ENCODE assay signal across 1 cellular context in the genomic region with DNA sequence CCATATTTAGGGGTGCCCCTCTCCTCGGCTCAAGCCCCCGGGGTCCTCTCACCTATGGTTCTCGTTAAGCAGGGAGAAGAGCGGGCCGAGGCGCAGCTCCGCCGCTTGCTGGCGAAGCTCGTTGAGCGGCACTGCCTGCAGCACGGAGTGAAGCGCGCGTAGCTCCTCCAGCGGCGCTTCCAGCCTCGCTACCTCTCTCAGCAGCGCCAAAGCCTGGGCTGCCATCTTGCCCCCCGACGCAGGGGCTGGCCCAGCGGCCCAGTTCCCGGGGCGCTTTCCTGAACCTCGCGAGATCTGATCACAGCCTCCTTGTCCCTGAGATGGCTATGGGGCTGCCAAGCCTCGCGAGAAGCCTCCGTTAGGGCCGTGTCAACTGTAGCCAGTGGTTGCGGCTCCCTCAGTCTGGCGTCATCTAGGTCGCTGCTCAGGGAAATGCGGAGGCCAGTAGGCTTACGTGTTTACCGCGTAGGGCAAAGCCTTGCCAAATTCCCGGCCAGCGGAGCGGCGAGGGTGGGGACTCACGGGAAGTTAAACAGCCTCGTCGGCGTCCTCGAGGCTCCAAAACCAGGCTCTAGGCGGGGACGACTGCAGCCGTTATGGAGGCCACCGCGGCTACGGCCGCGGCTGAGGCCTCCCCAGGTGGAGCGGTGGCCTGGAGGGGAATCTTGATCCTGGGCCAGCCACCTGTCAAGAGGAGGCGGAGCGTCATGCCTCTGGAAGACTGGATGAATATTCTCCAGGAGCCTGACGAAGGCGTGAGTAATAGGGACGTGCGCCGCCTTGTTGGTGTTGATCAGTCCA.
TF ChIP-seq lines count a peak whose summit lies in the region.

A gene (minus strand): TSS at position 238 of the 801 bp plus-strand sequence. CDS start 13 bp downstream, at position 225.

TF ChIP-seq in K562, 482 proteins besides CTCF, POLR2A, EP300 and RAD21 (continued from another document and continues in another):
- TF ChIP-seq SIRT6 (IDR thresholded peaks at IDR 0.05; ENCODE audit: low read depth, low read length) (no peak), ZNF384 (IDR thresholded peaks at IDR 0.05; ENCODE audit: low read depth, low read length) (peak; percentile 45), ARHGAP35 (IDR thresholded peaks at IDR 0.05; ENCODE audit: partially characterized antibody) (no peak), EZH2 (IDR thresholded peaks at IDR 0.05; ENCODE audit: borderline replicate concordance, low read depth, low read length) (no peak), ZNF354B (CRISPR knock-in tag; IDR thresholded peaks at IDR 0.05) (no peak), CHD2 (IDR thresholded peaks at IDR 0.05; ENCODE audit: low read depth, low read length) (peak; percentile 99), CHD4 (IDR thresholded peaks at IDR 0.05; ENCODE audit: insufficient read depth, insufficient replicate concordance, low read depth, low read length, poor library complexity, severe bottlenecking) (peak; percentile 48), CBFA2T2 (conservative IDR thresholded peaks at IDR 0.05) (no peak), RBM14 (IDR thresholded peaks at IDR 0.05; ENCODE audit: borderline replicate concordance, insufficient read depth, low read depth, low read length) (0 out of 2 replicates have a peak, but pooled peaks have one; percentile 91), POLR2AphosphoS2 (IDR thresholded peaks at IDR 0.05; ENCODE audit: low read length) (0 out of 2 replicates have a peak, but pooled peaks have one; percentile 29), TAL1 (IDR thresholded peaks at IDR 0.05) (no peak), SAP30 (IDR thresholded peaks at IDR 0.05; ENCODE audit: borderline replicate concordance, insufficient read depth, low read depth, low read length, poor library complexity, severe bottlenecking) (peak; percentile 90), POLR2B (IDR thresholded peaks at IDR 0.05; ENCODE audit: low read depth, partially characterized antibody) (no peak), HCFC1 (IDR thresholded peaks at IDR 0.05; ENCODE audit: low read depth, low read length) (peak; percentile 68), HDAC3 (IDR thresholded peaks at IDR 0.05; ENCODE audit: borderline replicate concordance, partially characterized antibody) (no peak), ILF3 (IDR thresholded peaks at IDR 0.05; ENCODE audit: borderline replicate concordance) (no peak), MXI1 (IDR thresholded peaks at IDR 0.05; ENCODE audit: low read depth, low read length) (peak; percentile 94; the same call in 1 of the 2 replicates), KHSRP (IDR thresholded peaks at IDR 0.05) (no peak), RBM15 (IDR thresholded peaks at IDR 0.05; ENCODE audit: insufficient read depth, low read length) (no peak), ZNF780A (CRISPR knock-in tag; IDR thresholded peaks at IDR 0.05) (no peak), ZNF165 (CRISPR knock-in tag; IDR thresholded peaks at IDR 0.05; ENCODE audit: borderline replicate concordance) (no peak), TARDBP (IDR thresholded peaks at IDR 0.05) (no peak), ARID1B (IDR thresholded peaks at IDR 0.05) (no peak), GTF2F1 (IDR thresholded peaks at IDR 0.05; ENCODE audit: low read depth, low read length) (peak; percentile 68; the same call in 1 of the 2 replicates)
- TF ChIP-seq, protein P1, sequence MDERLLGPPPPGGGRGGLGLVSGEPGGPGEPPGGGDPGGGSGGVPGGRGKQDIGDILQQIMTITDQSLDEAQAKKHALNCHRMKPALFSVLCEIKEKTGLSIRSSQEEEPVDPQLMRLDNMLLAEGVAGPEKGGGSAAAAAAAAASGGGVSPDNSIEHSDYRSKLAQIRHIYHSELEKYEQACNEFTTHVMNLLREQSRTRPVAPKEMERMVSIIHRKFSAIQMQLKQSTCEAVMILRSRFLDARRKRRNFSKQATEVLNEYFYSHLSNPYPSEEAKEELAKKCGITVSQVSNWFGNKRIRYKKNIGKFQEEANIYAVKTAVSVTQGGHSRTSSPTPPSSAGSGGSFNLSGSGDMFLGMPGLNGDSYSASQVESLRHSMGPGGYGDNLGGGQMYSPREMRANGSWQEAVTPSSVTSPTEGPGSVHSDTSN (CRISPR knock-in tag; IDR thresholded peaks at IDR 0.05; ENCODE audit: low read depth) = no peak
- TF ChIP-seq, protein P1 (tag; conservative IDR thresholded peaks at IDR 0.05; ENCODE audit: low read depth) = no peak
- TF ChIP-seq, protein P2, sequence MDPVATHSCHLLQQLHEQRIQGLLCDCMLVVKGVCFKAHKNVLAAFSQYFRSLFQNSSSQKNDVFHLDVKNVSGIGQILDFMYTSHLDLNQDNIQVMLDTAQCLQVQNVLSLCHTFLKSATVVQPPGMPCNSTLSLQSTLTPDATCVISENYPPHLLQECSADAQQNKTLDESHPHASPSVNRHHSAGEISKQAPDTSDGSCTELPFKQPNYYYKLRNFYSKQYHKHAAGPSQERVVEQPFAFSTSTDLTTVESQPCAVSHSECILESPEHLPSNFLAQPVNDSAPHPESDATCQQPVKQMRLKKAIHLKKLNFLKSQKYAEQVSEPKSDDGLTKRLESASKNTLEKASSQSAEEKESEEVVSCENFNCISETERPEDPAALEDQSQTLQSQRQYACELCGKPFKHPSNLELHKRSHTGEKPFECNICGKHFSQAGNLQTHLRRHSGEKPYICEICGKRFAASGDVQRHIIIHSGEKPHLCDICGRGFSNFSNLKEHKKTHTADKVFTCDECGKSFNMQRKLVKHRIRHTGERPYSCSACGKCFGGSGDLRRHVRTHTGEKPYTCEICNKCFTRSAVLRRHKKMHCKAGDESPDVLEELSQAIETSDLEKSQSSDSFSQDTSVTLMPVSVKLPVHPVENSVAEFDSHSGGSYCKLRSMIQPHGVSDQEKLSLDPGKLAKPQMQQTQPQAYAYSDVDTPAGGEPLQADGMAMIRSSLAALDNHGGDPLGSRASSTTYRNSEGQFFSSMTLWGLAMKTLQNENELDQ (CRISPR knock-in tag; IDR thresholded peaks at IDR 0.05; ENCODE audit: borderline replicate concordance) = no peak
- TF ChIP-seq, protein P3, sequence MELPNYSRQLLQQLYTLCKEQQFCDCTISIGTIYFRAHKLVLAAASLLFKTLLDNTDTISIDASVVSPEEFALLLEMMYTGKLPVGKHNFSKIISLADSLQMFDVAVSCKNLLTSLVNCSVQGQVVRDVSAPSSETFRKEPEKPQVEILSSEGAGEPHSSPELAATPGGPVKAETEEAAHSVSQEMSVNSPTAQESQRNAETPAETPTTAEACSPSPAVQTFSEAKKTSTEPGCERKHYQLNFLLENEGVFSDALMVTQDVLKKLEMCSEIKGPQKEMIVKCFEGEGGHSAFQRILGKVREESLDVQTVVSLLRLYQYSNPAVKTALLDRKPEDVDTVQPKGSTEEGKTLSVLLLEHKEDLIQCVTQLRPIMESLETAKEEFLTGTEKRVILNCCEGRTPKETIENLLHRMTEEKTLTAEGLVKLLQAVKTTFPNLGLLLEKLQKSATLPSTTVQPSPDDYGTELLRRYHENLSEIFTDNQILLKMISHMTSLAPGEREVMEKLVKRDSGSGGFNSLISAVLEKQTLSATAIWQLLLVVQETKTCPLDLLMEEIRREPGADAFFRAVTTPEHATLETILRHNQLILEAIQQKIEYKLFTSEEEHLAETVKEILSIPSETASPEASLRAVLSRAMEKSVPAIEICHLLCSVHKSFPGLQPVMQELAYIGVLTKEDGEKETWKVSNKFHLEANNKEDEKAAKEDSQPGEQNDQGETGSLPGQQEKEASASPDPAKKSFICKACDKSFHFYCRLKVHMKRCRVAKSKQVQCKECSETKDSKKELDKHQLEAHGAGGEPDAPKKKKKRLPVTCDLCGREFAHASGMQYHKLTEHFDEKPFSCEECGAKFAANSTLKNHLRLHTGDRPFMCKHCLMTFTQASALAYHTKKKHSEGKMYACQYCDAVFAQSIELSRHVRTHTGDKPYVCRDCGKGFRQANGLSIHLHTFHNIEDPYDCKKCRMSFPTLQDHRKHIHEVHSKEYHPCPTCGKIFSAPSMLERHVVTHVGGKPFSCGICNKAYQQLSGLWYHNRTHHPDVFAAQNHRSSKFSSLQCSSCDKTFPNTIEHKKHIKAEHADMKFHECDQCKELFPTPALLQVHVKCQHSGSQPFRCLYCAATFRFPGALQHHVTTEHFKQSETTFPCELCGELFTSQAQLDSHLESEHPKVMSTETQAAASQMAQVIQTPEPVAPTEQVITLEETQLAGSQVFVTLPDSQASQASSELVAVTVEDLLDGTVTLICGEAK (IDR thresholded peaks at IDR 0.05) = no peak
- TF ChIP-seq, protein P3 (CRISPR knock-in tag; IDR thresholded peaks at IDR 0.05) = no peak
- TF ChIP-seq, protein P4, sequence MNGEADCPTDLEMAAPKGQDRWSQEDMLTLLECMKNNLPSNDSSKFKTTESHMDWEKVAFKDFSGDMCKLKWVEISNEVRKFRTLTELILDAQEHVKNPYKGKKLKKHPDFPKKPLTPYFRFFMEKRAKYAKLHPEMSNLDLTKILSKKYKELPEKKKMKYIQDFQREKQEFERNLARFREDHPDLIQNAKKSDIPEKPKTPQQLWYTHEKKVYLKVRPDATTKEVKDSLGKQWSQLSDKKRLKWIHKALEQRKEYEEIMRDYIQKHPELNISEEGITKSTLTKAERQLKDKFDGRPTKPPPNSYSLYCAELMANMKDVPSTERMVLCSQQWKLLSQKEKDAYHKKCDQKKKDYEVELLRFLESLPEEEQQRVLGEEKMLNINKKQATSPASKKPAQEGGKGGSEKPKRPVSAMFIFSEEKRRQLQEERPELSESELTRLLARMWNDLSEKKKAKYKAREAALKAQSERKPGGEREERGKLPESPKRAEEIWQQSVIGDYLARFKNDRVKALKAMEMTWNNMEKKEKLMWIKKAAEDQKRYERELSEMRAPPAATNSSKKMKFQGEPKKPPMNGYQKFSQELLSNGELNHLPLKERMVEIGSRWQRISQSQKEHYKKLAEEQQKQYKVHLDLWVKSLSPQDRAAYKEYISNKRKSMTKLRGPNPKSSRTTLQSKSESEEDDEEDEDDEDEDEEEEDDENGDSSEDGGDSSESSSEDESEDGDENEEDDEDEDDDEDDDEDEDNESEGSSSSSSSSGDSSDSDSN (IDR thresholded peaks at IDR 0.05; ENCODE audit: borderline replicate concordance in 1 of 2, low read depth in 2 of 2, low read length in 2 of 2) = no peak
- TF ChIP-seq, protein P5, sequence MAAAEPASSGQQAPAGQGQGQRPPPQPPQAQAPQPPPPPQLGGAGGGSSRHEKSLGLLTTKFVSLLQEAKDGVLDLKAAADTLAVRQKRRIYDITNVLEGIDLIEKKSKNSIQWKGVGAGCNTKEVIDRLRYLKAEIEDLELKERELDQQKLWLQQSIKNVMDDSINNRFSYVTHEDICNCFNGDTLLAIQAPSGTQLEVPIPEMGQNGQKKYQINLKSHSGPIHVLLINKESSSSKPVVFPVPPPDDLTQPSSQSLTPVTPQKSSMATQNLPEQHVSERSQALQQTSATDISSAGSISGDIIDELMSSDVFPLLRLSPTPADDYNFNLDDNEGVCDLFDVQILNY (CRISPR knock-in tag; IDR thresholded peaks at IDR 0.05) = no peak
- TF ChIP-seq, protein P6, sequence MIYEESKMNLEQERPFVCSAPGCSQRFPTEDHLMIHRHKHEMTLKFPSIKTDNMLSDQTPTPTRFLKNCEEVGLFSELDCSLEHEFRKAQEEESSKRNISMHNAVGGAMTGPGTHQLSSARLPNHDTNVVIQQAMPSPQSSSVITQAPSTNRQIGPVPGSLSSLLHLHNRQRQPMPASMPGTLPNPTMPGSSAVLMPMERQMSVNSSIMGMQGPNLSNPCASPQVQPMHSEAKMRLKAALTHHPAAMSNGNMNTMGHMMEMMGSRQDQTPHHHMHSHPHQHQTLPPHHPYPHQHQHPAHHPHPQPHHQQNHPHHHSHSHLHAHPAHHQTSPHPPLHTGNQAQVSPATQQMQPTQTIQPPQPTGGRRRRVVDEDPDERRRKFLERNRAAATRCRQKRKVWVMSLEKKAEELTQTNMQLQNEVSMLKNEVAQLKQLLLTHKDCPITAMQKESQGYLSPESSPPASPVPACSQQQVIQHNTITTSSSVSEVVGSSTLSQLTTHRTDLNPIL (CRISPR knock-in tag; IDR thresholded peaks at IDR 0.05) = no peak
- TF ChIP-seq, protein P7, sequence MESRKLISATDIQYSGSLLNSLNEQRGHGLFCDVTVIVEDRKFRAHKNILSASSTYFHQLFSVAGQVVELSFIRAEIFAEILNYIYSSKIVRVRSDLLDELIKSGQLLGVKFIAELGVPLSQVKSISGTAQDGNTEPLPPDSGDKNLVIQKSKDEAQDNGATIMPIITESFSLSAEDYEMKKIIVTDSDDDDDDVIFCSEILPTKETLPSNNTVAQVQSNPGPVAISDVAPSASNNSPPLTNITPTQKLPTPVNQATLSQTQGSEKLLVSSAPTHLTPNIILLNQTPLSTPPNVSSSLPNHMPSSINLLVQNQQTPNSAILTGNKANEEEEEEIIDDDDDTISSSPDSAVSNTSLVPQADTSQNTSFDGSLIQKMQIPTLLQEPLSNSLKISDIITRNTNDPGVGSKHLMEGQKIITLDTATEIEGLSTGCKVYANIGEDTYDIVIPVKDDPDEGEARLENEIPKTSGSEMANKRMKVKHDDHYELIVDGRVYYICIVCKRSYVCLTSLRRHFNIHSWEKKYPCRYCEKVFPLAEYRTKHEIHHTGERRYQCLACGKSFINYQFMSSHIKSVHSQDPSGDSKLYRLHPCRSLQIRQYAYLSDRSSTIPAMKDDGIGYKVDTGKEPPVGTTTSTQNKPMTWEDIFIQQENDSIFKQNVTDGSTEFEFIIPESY (CRISPR knock-in tag; IDR thresholded peaks at IDR 0.05) = no peak
